In the genomic region with DNA sequence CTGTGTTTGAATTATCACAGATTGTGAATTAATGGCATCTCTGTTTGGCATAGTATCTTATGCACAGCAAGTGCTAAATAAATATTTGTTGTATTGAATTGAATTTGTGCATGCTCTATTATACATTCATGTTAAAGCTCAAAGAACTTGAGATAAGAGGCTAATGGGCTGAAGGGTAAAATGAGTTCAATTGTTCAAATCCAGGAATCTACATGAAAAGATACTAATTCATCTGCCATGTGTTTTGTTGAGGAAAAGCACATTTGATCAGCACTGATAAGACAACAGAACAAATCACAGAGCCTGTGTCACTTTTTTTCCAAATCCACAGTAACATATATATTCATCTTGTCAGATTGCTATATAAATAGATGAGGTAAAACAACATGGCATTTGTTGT, we compare ENCODE assay signal across 24 cellular contexts.
"Had no signal": no experiment of that assay in that cellular context is flagged by ENCODE, and none has a peak within 500 bp of the region (broad histone marks: within the 10 kb centered on the region; RNA-seq: fewer than 3 reads in every experiment).

No MANE protein-coding gene starts in this region.

- H3K4me3 ChIP-seq: cardiac muscle cell, esophagus squamous epithelium, gastroesophageal sphincter, ovary, psoas muscle, right atrium auricular region, spleen, thoracic aorta, upper lobe of left lung had no signal

- H3K4me1 ChIP-seq: esophagus squamous epithelium, gastroesophageal sphincter, psoas muscle, right atrium auricular region, spleen, upper lobe of left lung had no signal

- H3K9me3 ChIP-seq: esophagus squamous epithelium, neutrophil, ovary, psoas muscle, thoracic aorta had no signal

- H3K27me3 ChIP-seq: cardiac muscle cell, esophagus squamous epithelium, gastroesophageal sphincter, neutrophil, ovary, right atrium auricular region, spleen, upper lobe of left lung had no signal

- DNase-seq: activated CD4-positive, alpha-beta memory T cell treated with anti-CD3 and anti-CD28 coated beads, Interleukin-2, amount 10 ng/mL, durations not matched to agents 7 days and 5 days; activated CD4-positive, alpha-beta T cell treated with anti-CD3 and anti-CD28 coated beads, Interleukin-2, amount 10 ng/mL, durations not matched to agents 24 days and 14 days; activated CD8-positive, alpha-beta memory T cell treated with anti-CD3 and anti-CD28 coated beads, Interleukin-2, amount 10 ng/mL, durations not matched to agents 7 days and 5 days; activated gamma-delta T cell; activated naive CD4-positive, alpha-beta T cell treated with anti-CD3 and anti-CD28 coated beads, Interleukin-2, amount 50 U/mL, for 16 hours; activated naive CD8-positive, alpha-beta T cell treated with anti-CD3 and anti-CD28 coated beads, Interleukin-2, amount 50 U/mL, for 24 hours; cortex of kidney; endodermal cell; esophagus squamous epithelium; head of caudate nucleus; hypothalamus; islet precursor cell; left cardiac atrium; ovary; psoas muscle; spleen; stimulated activated CD4-positive, alpha-beta T cell treated with anti-CD3 and anti-CD28 coated beads, Interleukin-4, amount 100 ng/mL, for 24 hours; stimulated activated naive CD4-positive, alpha-beta T cell treated with Interleukin-2 at 50 U/mL for 16 hours; upper lobe of left lung had no signal

- H3K27ac ChIP-seq: cardiac muscle cell, esophagus squamous epithelium, gastroesophageal sphincter, neutrophil, ovary, psoas muscle, right atrium auricular region, spleen, thoracic aorta, upper lobe of left lung had no signal

- H3K36me3 ChIP-seq: cardiac muscle cell, esophagus squamous epithelium, gastroesophageal sphincter, neutrophil, ovary, right atrium auricular region, spleen, thoracic aorta, upper lobe of left lung had no signal
